Comparison of ENCODE assay signal across 21 cellular contexts in genomic region chr1:3923378-3924185, GRCh38.
"Had no signal": no experiment of that assay in that cellular context is flagged by ENCODE, and none has a peak within 500 bp of the region (broad histone marks: within the 10 kb centered on the region; RNA-seq: fewer than 3 reads in every experiment).

No MANE protein-coding gene starts in this region.

- H3K4me3 Mint-ChIP-seq: activated CD4-positive, alpha-beta T cell treated with anti-CD3 and anti-CD28 coated beads for 36 hours; activated naive CD4-positive, alpha-beta T cell treated with anti-CD3 and anti-CD28 coated beads, Interleukin-2, amount 50 U/mL, for 24 hours; activated T-cell treated with anti-CD3 and anti-CD28 coated beads, Interleukin-2, amount 50 U/mL, for 4 hours; brain; memory B cell; nephron progenitor cell; type B pancreatic cell; WTC11 had no signal

- FAIRE-seq: colon had no signal

- H3K27me3 Mint-ChIP-seq: activated naive CD4-positive, alpha-beta T cell treated with anti-CD3 and anti-CD28 coated beads, Interleukin-2, amount 50 U/mL, for 24 hours had no signal

- H3K4me3 ChIP-seq: left lung, thoracic aorta had no signal

- ATAC-seq: foreskin keratinocyte, left lung, WTC11 had no signal

- H3K4me1 Mint-ChIP-seq: memory B cell, WTC11 had no signal

- H3K27me3 ChIP-seq: foreskin keratinocyte had no signal

- DNase-seq: activated CD4-positive, alpha-beta T cell treated with anti-CD3 and anti-CD28 coated beads for 36 hours; activated CD4-positive, alpha-beta T cell treated with anti-CD3 and anti-CD28 coated beads, Interleukin-2, amount 50 U/mL, for 4 hours; activated CD8-positive, alpha-beta memory T cell treated with anti-CD3 and anti-CD28 coated beads for 24 hours; activated CD8-positive, alpha-beta memory T cell treated with anti-CD3 and anti-CD28 coated beads, Interleukin-2, amount 50 U/mL, for 4 hours; activated T-cell treated with anti-CD3 and anti-CD28 coated beads, Interleukin-2, amount 50 U/mL, for 4 hours; central memory CD4-positive, alpha-beta T cell; effector memory CD4-positive, alpha-beta T cell; foreskin keratinocyte; nephron progenitor cell; occipital lobe; stimulated activated CD4-positive, alpha-beta T cell treated with anti-CD3 and anti-CD28 coated beads, Interleukin-4, amount 100 ng/mL, for 24 hours; stimulated activated naive CD4-positive, alpha-beta T cell treated with Interleukin-2 at 50 U/mL for 16 hours; T-helper 9 cell had no signal

- H3K27ac Mint-ChIP-seq: activated CD4-positive, alpha-beta T cell treated with anti-CD3 and anti-CD28 coated beads for 36 hours; activated naive CD4-positive, alpha-beta T cell treated with anti-CD3 and anti-CD28 coated beads, Interleukin-2, amount 50 U/mL, for 24 hours; brain; memory B cell; nephron progenitor cell; type B pancreatic cell; WTC11 had no signal

- H3K36me3 ChIP-seq: left lung, thoracic aorta had no signal

- H3K9me3 Mint-ChIP-seq: activated naive CD4-positive, alpha-beta T cell treated with anti-CD3 and anti-CD28 coated beads, Interleukin-2, amount 50 U/mL, for 24 hours; activated T-cell treated with anti-CD3 and anti-CD28 coated beads, Interleukin-2, amount 50 U/mL, for 4 hours; memory B cell had no signal

- H3K36me3 Mint-ChIP-seq: activated naive CD4-positive, alpha-beta T cell treated with anti-CD3 and anti-CD28 coated beads, Interleukin-2, amount 50 U/mL, for 24 hours; brain; memory B cell; type B pancreatic cell had no signal

- H3K9me3 ChIP-seq: left lung, thoracic aorta had no signal

- H3K4me1 ChIP-seq: foreskin keratinocyte, left lung had no signal

- H3K27ac ChIP-seq: foreskin keratinocyte, left lung, thoracic aorta had no signal
